1 cellular context compared by ENCODE assay signal in the genomic region with DNA sequence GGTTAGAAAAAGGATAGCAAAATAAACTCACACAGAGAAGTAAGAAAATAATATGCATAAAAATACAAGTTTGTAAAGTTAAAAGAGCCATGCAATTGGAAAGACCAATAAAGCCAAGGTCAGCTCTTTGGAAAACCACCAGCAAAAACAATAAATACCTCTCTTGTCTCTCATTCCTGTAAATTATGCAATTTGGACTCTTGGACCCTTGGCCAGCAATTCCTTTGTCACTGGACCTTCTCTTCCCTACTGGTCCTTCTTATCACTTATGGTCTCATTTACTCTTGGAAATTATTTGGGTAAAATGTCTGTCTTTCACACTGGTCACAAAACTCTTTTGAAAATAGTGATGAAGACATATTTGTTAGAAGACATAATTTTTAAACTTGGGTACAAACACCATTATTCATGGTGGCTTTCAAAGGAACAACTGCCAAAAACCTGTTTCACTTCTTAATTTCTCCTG.
A peak's percentile ranks its signal among the peaks of the same experiment; 100 is the strongest.
TF ChIP-seq lines count a peak whose summit lies in the region.

No MANE protein-coding gene starts in this region.

TF ChIP-seq in HepG2, 621 proteins besides CTCF, POLR2A, EP300 and RAD21 (continued from another document):
- TF ChIP-seq, protein P1, sequence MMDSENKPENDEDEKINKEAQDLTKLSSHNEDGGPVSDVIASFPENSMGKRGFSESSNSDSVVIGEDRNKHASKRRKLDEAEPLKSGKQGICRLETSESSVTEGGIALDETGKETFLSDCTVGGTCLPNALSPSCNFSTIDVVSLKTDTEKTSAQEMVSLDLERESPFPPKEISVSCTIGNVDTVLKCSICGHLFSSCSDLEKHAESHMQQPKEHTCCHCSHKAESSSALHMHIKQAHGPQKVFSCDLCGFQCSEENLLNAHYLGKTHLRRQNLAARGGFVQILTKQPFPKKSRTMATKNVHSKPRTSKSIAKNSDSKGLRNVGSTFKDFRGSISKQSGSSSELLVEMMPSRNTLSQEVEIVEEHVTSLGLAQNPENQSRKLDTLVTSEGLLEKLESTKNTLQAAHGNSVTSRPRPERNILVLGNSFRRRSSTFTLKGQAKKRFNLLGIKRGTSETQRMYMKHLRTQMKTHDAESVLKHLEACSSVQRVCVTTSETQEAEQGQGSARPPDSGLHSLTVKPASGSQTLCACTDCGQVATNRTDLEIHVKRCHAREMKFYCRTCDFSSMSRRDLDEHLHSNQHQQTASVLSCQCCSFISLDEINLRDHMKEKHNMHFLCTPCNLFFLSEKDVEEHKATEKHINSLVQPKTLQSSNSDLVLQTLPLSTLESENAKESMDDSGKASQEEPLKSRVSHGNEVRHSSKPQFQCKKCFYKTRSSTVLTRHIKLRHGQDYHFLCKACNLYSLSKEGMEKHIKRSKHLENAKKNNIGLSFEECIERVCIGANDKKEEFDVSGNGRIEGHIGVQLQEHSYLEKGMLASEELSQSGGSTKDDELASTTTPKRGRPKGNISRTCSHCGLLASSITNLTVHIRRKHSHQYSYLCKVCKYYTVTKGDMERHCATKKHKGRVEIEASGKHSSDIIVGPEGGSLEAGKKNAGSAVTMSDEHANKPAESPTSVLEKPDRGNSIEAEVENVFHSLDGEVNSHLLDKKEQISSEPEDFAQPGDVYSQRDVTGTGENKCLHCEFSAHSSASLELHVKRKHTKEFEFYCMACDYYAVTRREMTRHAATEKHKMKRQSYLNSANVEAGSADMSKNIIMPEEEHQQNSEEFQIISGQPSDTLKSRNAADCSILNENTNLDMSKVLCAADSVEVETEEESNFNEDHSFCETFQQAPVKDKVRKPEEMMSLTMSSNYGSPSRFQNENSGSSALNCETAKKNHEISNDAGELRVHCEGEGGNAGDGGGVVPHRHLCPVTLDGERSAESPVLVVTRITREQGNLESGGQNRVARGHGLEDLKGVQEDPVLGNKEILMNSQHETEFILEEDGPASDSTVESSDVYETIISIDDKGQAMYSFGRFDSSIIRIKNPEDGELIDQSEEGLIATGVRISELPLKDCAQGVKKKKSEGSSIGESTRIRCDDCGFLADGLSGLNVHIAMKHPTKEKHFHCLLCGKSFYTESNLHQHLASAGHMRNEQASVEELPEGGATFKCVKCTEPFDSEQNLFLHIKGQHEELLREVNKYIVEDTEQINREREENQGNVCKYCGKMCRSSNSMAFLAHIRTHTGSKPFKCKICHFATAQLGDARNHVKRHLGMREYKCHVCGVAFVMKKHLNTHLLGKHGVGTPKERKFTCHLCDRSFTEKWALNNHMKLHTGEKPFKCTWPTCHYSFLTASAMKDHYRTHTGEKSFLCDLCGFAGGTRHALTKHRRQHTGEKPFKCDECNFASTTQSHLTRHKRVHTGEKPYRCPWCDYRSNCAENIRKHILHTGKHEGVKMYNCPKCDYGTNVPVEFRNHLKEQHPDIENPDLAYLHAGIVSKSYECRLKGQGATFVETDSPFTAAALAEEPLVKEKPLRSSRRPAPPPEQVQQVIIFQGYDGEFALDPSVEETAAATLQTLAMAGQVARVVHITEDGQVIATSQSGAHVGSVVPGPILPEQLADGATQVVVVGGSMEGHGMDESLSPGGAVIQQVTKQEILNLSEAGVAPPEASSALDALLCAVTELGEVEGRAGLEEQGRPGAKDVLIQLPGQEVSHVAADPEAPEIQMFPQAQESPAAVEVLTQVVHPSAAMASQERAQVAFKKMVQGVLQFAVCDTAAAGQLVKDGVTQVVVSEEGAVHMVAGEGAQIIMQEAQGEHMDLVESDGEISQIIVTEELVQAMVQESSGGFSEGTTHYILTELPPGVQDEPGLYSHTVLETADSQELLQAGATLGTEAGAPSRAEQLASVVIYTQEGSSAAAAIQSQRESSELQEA (CRISPR knock-in tag; IDR thresholded peaks at IDR 0.05; ENCODE audit: not compliant biosample characterization) = no peak
- TF ChIP-seq EEA1 (CRISPR knock-in tag; IDR thresholded peaks at IDR 0.05; ENCODE audit: borderline replicate concordance) = no peak
- TF ChIP-seq, protein P2, sequence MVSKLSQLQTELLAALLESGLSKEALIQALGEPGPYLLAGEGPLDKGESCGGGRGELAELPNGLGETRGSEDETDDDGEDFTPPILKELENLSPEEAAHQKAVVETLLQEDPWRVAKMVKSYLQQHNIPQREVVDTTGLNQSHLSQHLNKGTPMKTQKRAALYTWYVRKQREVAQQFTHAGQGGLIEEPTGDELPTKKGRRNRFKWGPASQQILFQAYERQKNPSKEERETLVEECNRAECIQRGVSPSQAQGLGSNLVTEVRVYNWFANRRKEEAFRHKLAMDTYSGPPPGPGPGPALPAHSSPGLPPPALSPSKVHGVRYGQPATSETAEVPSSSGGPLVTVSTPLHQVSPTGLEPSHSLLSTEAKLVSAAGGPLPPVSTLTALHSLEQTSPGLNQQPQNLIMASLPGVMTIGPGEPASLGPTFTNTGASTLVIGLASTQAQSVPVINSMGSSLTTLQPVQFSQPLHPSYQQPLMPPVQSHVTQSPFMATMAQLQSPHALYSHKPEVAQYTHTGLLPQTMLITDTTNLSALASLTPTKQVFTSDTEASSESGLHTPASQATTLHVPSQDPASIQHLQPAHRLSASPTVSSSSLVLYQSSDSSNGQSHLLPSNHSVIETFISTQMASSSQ (IDR thresholded peaks at IDR 0.05; ENCODE audit: low read depth) = peak; percentile 35; the same call in 1 of the 2 replicates
- TF ChIP-seq, protein P2 (CRISPR knock-in tag; IDR thresholded peaks at IDR 0.05; ENCODE audit: borderline replicate concordance) = peak; percentile 46; the same call in 1 of the 2 replicates
- TF ChIP-seq ZMYM2 (CRISPR knock-in tag; IDR thresholded peaks at IDR 0.05) = peak; percentile 70; the same call in 1 of the 2 replicates
- TF ChIP-seq ZNF329 (CRISPR knock-in tag; IDR thresholded peaks at IDR 0.05; ENCODE audit: low read depth) = no peak
- 0 out of 2 replicates have a peak, but pooled peaks have one; percentile 25 for TF ChIP-seq NR2F2 (IDR thresholded peaks at IDR 0.05; ENCODE audit: borderline replicate concordance, low read depth)
- peak in 1 of 2 experiments; percentile 31; a peak in 1 of 4 replicates for TF ChIP-seq NR2F1 (CRISPR knock-in tag; IDR thresholded peaks at IDR 0.05)
- TF ChIP-seq ARNT (IDR thresholded peaks at IDR 0.05) = no peak
- TF ChIP-seq HNRNPK (IDR thresholded peaks at IDR 0.05; ENCODE audit: low read depth, low read length, poor library complexity, severe bottlenecking) = no peak
- TF ChIP-seq ZNF746 (CRISPR knock-in tag; IDR thresholded peaks at IDR 0.05) = no peak
- TF ChIP-seq, protein P3, sequence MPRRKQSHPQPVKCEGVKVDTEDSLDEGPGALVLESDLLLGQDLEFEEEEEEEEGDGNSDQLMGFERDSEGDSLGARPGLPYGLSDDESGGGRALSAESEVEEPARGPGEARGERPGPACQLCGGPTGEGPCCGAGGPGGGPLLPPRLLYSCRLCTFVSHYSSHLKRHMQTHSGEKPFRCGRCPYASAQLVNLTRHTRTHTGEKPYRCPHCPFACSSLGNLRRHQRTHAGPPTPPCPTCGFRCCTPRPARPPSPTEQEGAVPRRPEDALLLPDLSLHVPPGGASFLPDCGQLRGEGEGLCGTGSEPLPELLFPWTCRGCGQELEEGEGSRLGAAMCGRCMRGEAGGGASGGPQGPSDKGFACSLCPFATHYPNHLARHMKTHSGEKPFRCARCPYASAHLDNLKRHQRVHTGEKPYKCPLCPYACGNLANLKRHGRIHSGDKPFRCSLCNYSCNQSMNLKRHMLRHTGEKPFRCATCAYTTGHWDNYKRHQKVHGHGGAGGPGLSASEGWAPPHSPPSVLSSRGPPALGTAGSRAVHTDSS (CRISPR knock-in tag; conservative IDR thresholded peaks at IDR 0.05) = no peak
